8 cellular contexts compared by ENCODE assay signal in genomic region chr6:28981391-28981832, GRCh38. TPM values are rescaled to one million over a fixed set of nuclear protein-coding genes. Genes with fewer than 3 reads are reported as not detected.
DNase-seq lines count a peak whose midpoint lies in the region; ATAC-seq and TF ChIP-seq lines count a peak whose summit lies in the region.

No MANE protein-coding gene starts in this region.

- BruUV-seq in OCI-LY7 (replicated peaks; lab: Mats Ljungman, UMichigan): no TSS peak

- H3K4me3 Mint-ChIP-seq in naive thymus-derived CD8-positive, alpha-beta T cell: peak overlapping the region; percentile 79 to 97 (median 92)

- DNase-seq in OCI-LY7 (ENCODE audit: low spot score) (peak; percentile 84), activated T-cell treated with anti-CD3 and anti-CD28 coated beads for 24 hours (ENCODE audit: low read depth) (peak; percentile 77), GM20000 (ENCODE audit: low spot score) (no peak)
- DNase-seq in naive thymus-derived CD8-positive, alpha-beta T cell: peak; percentile 52 to 93 (median 76)
- DNase-seq in stimulated activated naive CD4-positive, alpha-beta T cell treated with Interleukin-2 at 50 U/mL for 16 hours (lab: John Stamatoyannopoulos, UW): peak; percentile 63

- H3K4me2 ChIP-seq in OCI-LY7 (ENCODE audit: low read length): peak overlapping the region; percentile 96

- H3K79me2 ChIP-seq in OCI-LY7 (ENCODE audit: insufficient read depth, low read depth, low read length): no peaks in the 10 kb centered on the region

- peaks cover 9 to 45% (median 31%) of the 10 kb centered on the region in 5 donors for H3K27me3 Mint-ChIP-seq in naive thymus-derived CD8-positive, alpha-beta T cell

- CTCF ChIA-PET in OCI-LY7 (lab: Charles Lee; ENCODE audit: unreplicated experiment): interaction anchor here (0.6 to 0.9 kb wide), 2 partner anchors 106 to 329 kb away, joined by 3 read pairs; no protein-coding TSS in a partner anchor

- H3K4me3 ChIP-seq in OCI-LY7 (ENCODE audit: low read depth, low read length, poor library complexity, severe bottlenecking): peak overlapping the region; percentile 98

- no peaks in the 10 kb centered on the region for H3K36me3 ChIP-seq in OCI-LY7 (ENCODE audit: insufficient read depth, low read length)

- H2AFZ ChIP-seq in OCI-LY7 (ENCODE audit: low read length): peak overlapping the region; percentile 92

- ATAC-seq in GM18498 (IDR thresholded peaks at IDR 0.05; ENCODE audit: unreplicated experiment) (peak; percentile 38), HG03565 (IDR thresholded peaks at IDR 0.05; ENCODE audit: unreplicated experiment) (peak; percentile 20), esophagus mucosa (peak; percentile 39)
- ATAC-seq in naive thymus-derived CD8-positive, alpha-beta T cell: peak; percentile 39 to 63

- H3K36me3 Mint-ChIP-seq in naive thymus-derived CD8-positive, alpha-beta T cell: peaks cover 2 to 7% (median 4%) of the 10 kb centered on the region in 3 donors

- H4K20me1 ChIP-seq in OCI-LY7 (ENCODE audit: insufficient read depth, low read length): no peaks in the 10 kb centered on the region

- peaks cover 30 to 78% (median 61%) of the 10 kb centered on the region in 4 donors for H3K4me1 Mint-ChIP-seq in naive thymus-derived CD8-positive, alpha-beta T cell

- H3K27ac Mint-ChIP-seq in naive thymus-derived CD8-positive, alpha-beta T cell: peak overlapping the region; percentile 86 to 100 (median 93)

- H3K4me1 ChIP-seq in OCI-LY7 (ENCODE audit: insufficient read depth, low read length, poor library complexity, severe bottlenecking): peaks cover 22% of the 10 kb centered on the region

- no peaks in the 10 kb centered on the region for H3K9me2 ChIP-seq in OCI-LY7 (ENCODE audit: insufficient read depth, low read length)

- peaks cover 0 to 7% (median 2%) of the 10 kb centered on the region in 9 donors for H3K9me3 Mint-ChIP-seq in naive thymus-derived CD8-positive, alpha-beta T cell

- no peaks in the 10 kb centered on the region for H3K9me3 ChIP-seq in OCI-LY7 (ENCODE audit: low read length)

- peak; percentile 29 for TF ChIP-seq CTCF in OCI-LY7 (conservative IDR thresholded peaks at IDR 0.05; ENCODE audit: low read length)
- no peak for TF ChIP-seq CTCF in GM20000 (IDR thresholded peaks at IDR 0.05; ENCODE audit: extremely low read depth, missing control alignments)

- peak overlapping the region; percentile 72 for H3K27ac ChIP-seq in OCI-LY7 (ENCODE audit: low read depth, low read length, poor library complexity, severe bottlenecking)

- POLR2A ChIA-PET in OCI-LY7 (lab: Charles Lee): interaction anchor here (0.6 to 2.1 kb wide), 9 partner anchors 20 to 1081 kb away, joined by 3 to 6 read pairs (median 3); partner anchors contain the start of gene TRIM27
- POLR2A ChIA-PET in naive thymus-derived CD8-positive, alpha-beta T cell (lab: Charles Lee): interaction anchor here (0.7 to 3.0 kb wide), 9 partner anchors 35 to 1294 kb away, joined by 3 to 26 read pairs (median 4); partner anchors contain the start of gene TRIM27

- intact Hi-C loops in OCI-LY7 (cut with micrococcal nuclease; ENCODE audit: unreplicated experiment): loop anchor here (1.0 to 10.0 kb wide), 8 partner anchors 28 to 1077 kb away; partner anchors contain the start of gene ZSCAN12

RNA-seq across cellular contexts. Expression of gene ZNF311, which starts 23.7 kb away (rescaled TPM):
- total RNA-seq in OCI-LY7 (2014; rRNA removed; shearing (Covaris generic)): not detected in 2 replicates
- total RNA-seq in OCI-LY7 (2022) (not detected in 2 replicates), esophagus mucosa (1.1 TPM)
- under 1 TPM; 0.49 to 0.63 TPM for total RNA-seq in naive thymus-derived CD8-positive, alpha-beta T cell
- under 1 TPM in 2 of 3 donors, not detected in 1; 0.05 to 0.36 TPM for polyA plus RNA-seq in naive thymus-derived CD8-positive, alpha-beta T cell

RNA-seq across cellular contexts. Expression of gene TRIM27, which starts 57.6 kb away (rescaled TPM):
- total RNA-seq in OCI-LY7 (2014; rRNA removed; shearing (Covaris generic)): 126 and 130 TPM in 2 replicates
- total RNA-seq in OCI-LY7 (2022) (112 and 116 TPM in 2 replicates), esophagus mucosa (22.0 TPM)
- total RNA-seq in naive thymus-derived CD8-positive, alpha-beta T cell: 10 to 100 TPM; 79.8 to 80.4 TPM
- polyA plus RNA-seq in naive thymus-derived CD8-positive, alpha-beta T cell: 10 to 100 TPM; 37.5 to 71.3 (median 44.2) TPM
